In genomic region chr12:124411953-124412645, GRCh38 we compare ENCODE assay signal across 14 cellular contexts.
DNase-seq lines count a peak whose midpoint lies in the region; ATAC-seq, FAIRE-seq and TF ChIP-seq lines count a peak whose summit lies in the region.
"Had no signal": no experiment of that assay in that cellular context is flagged by ENCODE, and none has a peak within 500 bp of the region (broad histone marks: within the 10 kb centered on the region; RNA-seq: fewer than 3 reads in every experiment).

No MANE protein-coding gene starts in this region.

- H3K27me3 Mint-ChIP-seq in activated T-cell treated with anti-CD3 and anti-CD28 coated beads, Interleukin-2, amount 50 U/mL, for 4 hours (ENCODE audit: low read depth) = no peaks in the 10 kb centered on the region
- H3K27me3 Mint-ChIP-seq in endothelial cell (ENCODE audit: unreplicated experiment) = peaks cover 9% of the 10 kb centered on the region
- H3K27me3 Mint-ChIP-seq: naive thymus-derived CD8-positive, alpha-beta T cell had no signal

- no peaks in the 10 kb centered on the region for H3K9me3 ChIP-seq in GM23248 (ENCODE audit: low read depth)
- H3K9me3 ChIP-seq in lower lobe of right lung = no peaks in the 10 kb centered on the region
- no peaks in the 10 kb centered on the region for H3K9me3 ChIP-seq in subcutaneous abdominal adipose tissue (ENCODE audit: control insufficient read depth in 5 of 5, low read length in 5 of 5)

- ATAC-seq in lower lobe of right lung = no peak
- ATAC-seq in HG02763 (IDR thresholded peaks at IDR 0.05; ENCODE audit: unreplicated experiment) = no peak
- ATAC-seq in activated T-cell treated with anti-CD3 and anti-CD28 coated beads, Interleukin-2, amount 50 U/mL, for 4 hours = no peak
- no peak for ATAC-seq in stimulated activated effector memory CD8-positive, alpha-beta T cell treated with anti-CD3 and anti-CD28 coated beads, Interleukin-12 subunit alpha, Interleukin-12 subunit beta, amount 100 ng/mL, for 72 hours
- ATAC-seq: activated CD8-positive, alpha-beta T cell treated with anti-CD3 and anti-CD28 coated beads, Interleukin-2, amount 10 ng/mL, durations not matched to agents 7 days and 5 days; naive thymus-derived CD8-positive, alpha-beta T cell had no signal

- no peaks in the 10 kb centered on the region for H3K9me2 ChIP-seq in GM23248 (ENCODE audit: insufficient read depth)

- H3K4me2 ChIP-seq in GM23248 (ENCODE audit: unreplicated experiment) = peak overlapping the region; percentile 20

- H3K9me3 Mint-ChIP-seq in activated T-cell treated with anti-CD3 and anti-CD28 coated beads, Interleukin-2, amount 50 U/mL, for 4 hours = no peaks in the 10 kb centered on the region
- H3K9me3 Mint-ChIP-seq in stimulated activated effector memory CD8-positive, alpha-beta T cell treated with anti-CD3 and anti-CD28 coated beads, Interleukin-12 subunit alpha, Interleukin-12 subunit beta, amount 100 ng/mL, for 72 hours = no peaks in the 10 kb centered on the region
- H3K9me3 Mint-ChIP-seq in endothelial cell (ENCODE audit: unreplicated experiment) = no peaks in the 10 kb centered on the region
- H3K9me3 Mint-ChIP-seq: activated naive CD4-positive, alpha-beta T cell treated with anti-CD3 and anti-CD28 coated beads for 36 hours; naive thymus-derived CD8-positive, alpha-beta T cell had no signal

- H4K20me1 ChIP-seq in GM23248 (ENCODE audit: insufficient read depth) = no peaks in the 10 kb centered on the region

- H3K36me3 Mint-ChIP-seq in activated T-cell treated with anti-CD3 and anti-CD28 coated beads, Interleukin-2, amount 50 U/mL, for 4 hours (ENCODE audit: insufficient read depth) = peaks cover 11% of the 10 kb centered on the region
- peaks cover 62% of the 10 kb centered on the region for H3K36me3 Mint-ChIP-seq in stimulated activated effector memory CD8-positive, alpha-beta T cell treated with anti-CD3 and anti-CD28 coated beads, Interleukin-12 subunit alpha, Interleukin-12 subunit beta, amount 100 ng/mL, for 72 hours
- H3K36me3 Mint-ChIP-seq in endothelial cell (ENCODE audit: low read depth, unreplicated experiment) = peaks cover 11% of the 10 kb centered on the region

- H3F3A ChIP-seq in GM23248 (ENCODE audit: insufficient read depth) = 0 out of 2 replicates have a peak, but pooled peaks cover 5% of the 10 kb centered on the region

- H3K4me1 Mint-ChIP-seq in activated T-cell treated with anti-CD3 and anti-CD28 coated beads, Interleukin-2, amount 50 U/mL, for 4 hours (ENCODE audit: low read depth) = no peaks in the 10 kb centered on the region
- H3K4me1 Mint-ChIP-seq in stimulated activated effector memory CD8-positive, alpha-beta T cell treated with anti-CD3 and anti-CD28 coated beads, Interleukin-12 subunit alpha, Interleukin-12 subunit beta, amount 100 ng/mL, for 72 hours = peaks cover 37% of the 10 kb centered on the region
- peaks cover 8% of the 10 kb centered on the region for H3K4me1 Mint-ChIP-seq in endothelial cell (ENCODE audit: unreplicated experiment)
- H3K4me1 Mint-ChIP-seq: CD14-positive monocyte had no signal

- peaks cover 28% of the 10 kb centered on the region for H3K4me1 ChIP-seq in GM23248 (ENCODE audit: insufficient read depth)
- peaks cover 28% of the 10 kb centered on the region for H3K4me1 ChIP-seq in lower lobe of right lung
- peaks cover 0 to 36% (median 32%) of the 10 kb centered on the region in 5 donors for H3K4me1 ChIP-seq in subcutaneous abdominal adipose tissue (ENCODE audit: control insufficient read depth in 5 of 5, insufficient read depth in 5 of 5, low read length in 5 of 5)

- H3K4me3 ChIP-seq in GM23248 (no peak overlapping the region), bronchial epithelial cell (ENCODE audit: low read depth, low read length) (no peak overlapping the region), lower lobe of right lung (no peak overlapping the region), subcutaneous abdominal adipose tissue (ENCODE audit: low read depth in 1 of 5, low read length in 5 of 5) (no peak overlapping the region)

- no peak overlapping the region for H2AFZ ChIP-seq in GM23248

- 30 to 32% methylated on average over 20 to 22 of the region's 22 CpGs for WGBS in GM23248 (ENCODE audit: low coverage in 1 of 2, low lambda C conversion rate in 2 of 2, missing lambda C conversion rate in 2 of 2), 2 experiments

- in situ Hi-C loops in GM23248 (cut with MboI) = no loop called here

- DNase-seq in GM23248 = peak; percentile 40
- no peak for DNase-seq in bronchial epithelial cell (ENCODE audit: low read depth)
- no peak for DNase-seq in lower lobe of right lung
- no peak for DNase-seq in activated T-cell treated with anti-CD3 and anti-CD28 coated beads, Interleukin-2, amount 50 U/mL, for 4 hours
- DNase-seq in stimulated activated effector memory CD8-positive, alpha-beta T cell treated with anti-CD3 and anti-CD28 coated beads, Interleukin-12 subunit alpha, Interleukin-12 subunit beta, amount 100 ng/mL, for 72 hours (ENCODE audit: low spot score in 2 of 2) = no peak
- DNase-seq in endothelial cell (ENCODE audit: low spot score) = no peak
- DNase-seq: activated CD8-positive, alpha-beta T cell treated with anti-CD3 and anti-CD28 coated beads, Interleukin-2, amount 10 ng/mL, durations not matched to agents 7 days and 5 days; activated naive CD4-positive, alpha-beta T cell treated with anti-CD3 and anti-CD28 coated beads for 36 hours; GDM1; naive thymus-derived CD8-positive, alpha-beta T cell had no signal

- intact Hi-C loops in lower lobe of right lung (cut with DNase I) = no loop called here

- H3K27me3 ChIP-seq in GM23248 (replicated peaks; ENCODE audit: insufficient read depth) (no peaks in the 10 kb centered on the region), bronchial epithelial cell (ENCODE audit: control insufficient read depth, insufficient read depth, low read length) (no peaks in the 10 kb centered on the region), lower lobe of right lung (ENCODE audit: low read depth) (no peaks in the 10 kb centered on the region), subcutaneous abdominal adipose tissue (ENCODE audit: control insufficient read depth in 5 of 5, insufficient read depth in 4 of 5, low read length in 5 of 5) (no peaks in the 10 kb centered on the region)

- H3K9ac ChIP-seq in GM23248 (peak overlapping the region; percentile 71), subcutaneous abdominal adipose tissue (ENCODE audit: low read length in 5 of 5) (no peak overlapping the region)

- H3K27ac ChIP-seq in GM23248 (peak overlapping the region; percentile 87), lower lobe of right lung (peak overlapping the region; percentile 24), subcutaneous abdominal adipose tissue (ENCODE audit: low read depth, low read length) (peak overlapping the region; percentile 65)

- no peak overlapping the region for H3K27ac Mint-ChIP-seq in stimulated activated effector memory CD8-positive, alpha-beta T cell treated with anti-CD3 and anti-CD28 coated beads, Interleukin-12 subunit alpha, Interleukin-12 subunit beta, amount 100 ng/mL, for 72 hours
- H3K27ac Mint-ChIP-seq in endothelial cell (ENCODE audit: unreplicated experiment) = no peak overlapping the region
- H3K27ac Mint-ChIP-seq: activated CD8-positive, alpha-beta T cell treated with anti-CD3 and anti-CD28 coated beads, Interleukin-2, amount 10 ng/mL, durations not matched to agents 7 days and 5 days; activated naive CD4-positive, alpha-beta T cell treated with anti-CD3 and anti-CD28 coated beads for 36 hours had no signal

- H3K36me3 ChIP-seq in GM23248 (ENCODE audit: low read depth) = no peaks in the 10 kb centered on the region
- peaks cover 25% of the 10 kb centered on the region for H3K36me3 ChIP-seq in bronchial epithelial cell (ENCODE audit: control insufficient read depth, insufficient read depth, low read length)
- peaks cover 70% of the 10 kb centered on the region for H3K36me3 ChIP-seq in lower lobe of right lung
- H3K36me3 ChIP-seq in subcutaneous abdominal adipose tissue (ENCODE audit: control insufficient read depth in 5 of 5, insufficient read depth in 5 of 5, low read length in 5 of 5) = peaks cover 0 to 80% (median 40%) of the 10 kb centered on the region in 5 donors

- H3K4me3 Mint-ChIP-seq in activated T-cell treated with anti-CD3 and anti-CD28 coated beads, Interleukin-2, amount 50 U/mL, for 4 hours = no peak overlapping the region
- no peak overlapping the region for H3K4me3 Mint-ChIP-seq in stimulated activated effector memory CD8-positive, alpha-beta T cell treated with anti-CD3 and anti-CD28 coated beads, Interleukin-12 subunit alpha, Interleukin-12 subunit beta, amount 100 ng/mL, for 72 hours
- H3K4me3 Mint-ChIP-seq in endothelial cell (ENCODE audit: unreplicated experiment) = no peak overlapping the region
- H3K4me3 Mint-ChIP-seq: activated CD8-positive, alpha-beta T cell treated with anti-CD3 and anti-CD28 coated beads, Interleukin-2, amount 10 ng/mL, durations not matched to agents 7 days and 5 days; activated naive CD4-positive, alpha-beta T cell treated with anti-CD3 and anti-CD28 coated beads for 36 hours; CD14-positive monocyte; naive thymus-derived CD8-positive, alpha-beta T cell had no signal

- FAIRE-seq in bronchial epithelial cell (lab: Jason Lieb, UNC) = peak; percentile 52
- FAIRE-seq: colon had no signal

- peaks cover 83% of the 10 kb centered on the region for H3K79me2 ChIP-seq in GM23248 (ENCODE audit: insufficient read depth)

- TF ChIP-seq CTCF in bronchial epithelial cell (IDR thresholded peaks at IDR 0.05; ENCODE audit: insufficient read depth, low read length, severe bottlenecking) (no peak), lower lobe of right lung (IDR thresholded peaks at IDR 0.05) (no peak), endothelial cell (IDR thresholded peaks at IDR 0.05; ENCODE audit: unreplicated experiment) (no peak)

Comparison
In these comparisons a context has a peak if more than half of its experiments do, and no peak if none do; other contexts are left out.
1. H3K27ac ChIP-seq: peak in every context shown above with its lines; median percentile 87 in GM23248; 65 in subcutaneous abdominal adipose tissue; 24 in lower lobe of right lung.